9 cellular contexts compared by ENCODE assay signal in genomic region chr3:129974451-129975331, GRCh38. TPM values are rescaled to one million over a fixed set of nuclear protein-coding genes. Genes with fewer than 3 reads are reported as not detected.
DNase-seq lines count a peak whose midpoint lies in the region; ATAC-seq and TF ChIP-seq lines count a peak whose summit lies in the region.
"Had no signal": no experiment of that assay in that cellular context is flagged by ENCODE, and none has a peak within 500 bp of the region (broad histone marks: within the 10 kb centered on the region; RNA-seq: fewer than 3 reads in every experiment).

A gene with protein sequence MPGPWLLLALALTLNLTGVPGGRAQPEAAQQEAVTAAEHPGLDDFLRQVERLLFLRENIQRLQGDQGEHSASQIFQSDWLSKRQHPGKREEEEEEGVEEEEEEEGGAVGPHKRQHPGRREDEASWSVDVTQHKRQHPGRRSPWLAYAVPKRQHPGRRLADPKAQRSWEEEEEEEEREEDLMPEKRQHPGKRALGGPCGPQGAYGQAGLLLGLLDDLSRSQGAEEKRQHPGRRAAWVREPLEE (plus strand): TSS chr3:129974720. CDS start chr3:129975817, 1,097 bp downstream.

- POLR2A ChIA-PET in MCF 10A (lab: Yijun Ruan, JAX): no interaction called here

- no peaks in the 10 kb centered on the region for H3K4me1 Mint-ChIP-seq in MCF 10A (ENCODE audit: insufficient read depth, unreplicated experiment)

- no peak for TF ChIP-seq POLR2A in breast epithelium (IDR thresholded peaks at IDR 0.05)

- H3K4me1 ChIP-seq in breast epithelium: peaks cover 0 to 9% of the 10 kb centered on the region in 2 donors
- no peaks in the 10 kb centered on the region for H3K4me1 ChIP-seq in mesendoderm (ENCODE audit: control insufficient read depth, low read depth, low read length)
- peaks cover 7 to 20% of the 10 kb centered on the region in 2 donors for H3K4me1 ChIP-seq in thoracic aorta (ENCODE audit: control insufficient read depth in 1 of 2, low read depth in 2 of 2)

- TF ChIP-seq CTCF in breast epithelium (IDR thresholded peaks at IDR 0.05): no peak
- TF ChIP-seq CTCF in MCF 10A (IDR thresholded peaks at IDR 0.05; ENCODE audit: unreplicated experiment): no peak
- no peak for TF ChIP-seq CTCF in thoracic aorta (IDR thresholded peaks at IDR 0.05)

- no peak within 1 kb of the TSS for H4K5ac ChIP-seq in mesendoderm (ENCODE audit: low read length)

- intact Hi-C loops in breast epithelium (cut with DNase I; ENCODE audit: low total_unique reads): no loop called here
- intact Hi-C loops in MCF 10A (cut with micrococcal nuclease): no loop called here

- H3K9me3 Mint-ChIP-seq in MCF 10A (ENCODE audit: unreplicated experiment): no peaks in the 10 kb centered on the region

- peak within 1 kb of the TSS; percentile 10 to 60 (median 25) for H3K4me3 ChIP-seq in breast epithelium
- H3K4me3 ChIP-seq in mesendoderm (ENCODE audit: low read length): peak within 1 kb of the TSS; percentile 19
- peak within 1 kb of the TSS; percentile 60 for H3K4me3 ChIP-seq in thoracic aorta

- ATAC-seq in thoracic aorta (ENCODE audit: insufficient number of reproducible peaks, low FRiP score, low read depth) (no peak), GM21717 (IDR thresholded peaks at IDR 0.05; ENCODE audit: unreplicated experiment) (no peak), GM19452 (IDR thresholded peaks at IDR 0.05; ENCODE audit: unreplicated experiment) (no peak), GM18502 (IDR thresholded peaks at IDR 0.05; ENCODE audit: poor library complexity, unreplicated experiment) (no peak)

- no peaks in the 10 kb centered on the region for H3K79me2 ChIP-seq in mesendoderm (ENCODE audit: control insufficient read depth, insufficient read depth, low read length)

- no peaks in the 10 kb centered on the region for H3K36me3 Mint-ChIP-seq in MCF 10A (ENCODE audit: insufficient read depth, unreplicated experiment)

- no peak within 1 kb of the TSS for H3K23ac ChIP-seq in mesendoderm (ENCODE audit: low read length)

- no TSS peak for BruUV-seq in MCF 10A (replicated peaks; lab: Mats Ljungman, UMichigan)

- H4K8ac ChIP-seq in mesendoderm (ENCODE audit: low read depth, low read length): no peak within 1 kb of the TSS

- DNase-seq in breast epithelium (ENCODE audit: low spot score in 2 of 2) (no peak), MCF 10A (ENCODE audit: unreplicated experiment) (no peak), astrocyte of the hippocampus (ENCODE audit: low read depth, low spot score) (peak; percentile 17), mesendoderm (peak; percentile 28), thoracic aorta (ENCODE audit: low spot score) (no peak)
- DNase-seq: C1 segment of cervical spinal cord had no signal

- H2AK5ac ChIP-seq in mesendoderm (ENCODE audit: low read length): no peak within 1 kb of the TSS

- H3K56ac ChIP-seq in mesendoderm (ENCODE audit: low read length): peak within 1 kb of the TSS; percentile 78

- H2BK15ac ChIP-seq in mesendoderm (replicated peaks; ENCODE audit: low read depth): no peak within 1 kb of the TSS

- H3K27me3 ChIP-seq in breast epithelium (peaks cover 2 to 50% of the 10 kb centered on the region in 2 donors), mesendoderm (ENCODE audit: insufficient read depth, low read length, poor library complexity) (peaks cover 50% of the 10 kb centered on the region), thoracic aorta (replicated peaks; ENCODE audit: insufficient read depth) (peaks cover 14% of the 10 kb centered on the region)

- no peak within 1 kb of the TSS for H3K4me3 Mint-ChIP-seq in MCF 10A (ENCODE audit: unreplicated experiment)

- H3K27ac ChIP-seq in breast epithelium (no peak within 1 kb of the TSS), mesendoderm (ENCODE audit: low read depth, low read length) (no peak within 1 kb of the TSS), thoracic aorta (peak within 1 kb of the TSS in 1 of 2 donors; percentile 17)

- WGBS in mesendoderm (ENCODE audit: extremely low coverage, insufficient coverage, low lambda C conversion rate): no CpG with 5 or more reads among the region's 80 CpGs

- H3K9me3 ChIP-seq in breast epithelium (no peaks in the 10 kb centered on the region), thoracic aorta (no peaks in the 10 kb centered on the region)

- no peak within 1 kb of the TSS for H3K4ac ChIP-seq in mesendoderm (ENCODE audit: low read depth, low read length)

- peak within 1 kb of the TSS; percentile 56 for H3K9ac ChIP-seq in mesendoderm (ENCODE audit: low read length)

- H2BK5ac ChIP-seq in mesendoderm (ENCODE audit: low read length): no peak within 1 kb of the TSS

- peak within 1 kb of the TSS; percentile 63 for H3K4me2 ChIP-seq in mesendoderm (ENCODE audit: low read length)

- no peak within 1 kb of the TSS for H2BK120ac ChIP-seq in mesendoderm (ENCODE audit: low read depth, low read length)

- CTCF ChIA-PET in MCF 10A (lab: Yijun Ruan, JAX): no interaction called here

- no peak within 1 kb of the TSS for H3K27ac Mint-ChIP-seq in MCF 10A (ENCODE audit: low read depth, unreplicated experiment)

- H3K36me3 ChIP-seq in breast epithelium (no peaks in the 10 kb centered on the region), mesendoderm (ENCODE audit: control insufficient read depth, insufficient read depth, low read length) (no peaks in the 10 kb centered on the region), thoracic aorta (no peaks in the 10 kb centered on the region)

- H3K79me1 ChIP-seq in mesendoderm (ENCODE audit: low read length): no peaks in the 10 kb centered on the region

- H3K27me3 Mint-ChIP-seq in MCF 10A (ENCODE audit: insufficient read depth, unreplicated experiment): peaks cover 73% of the 10 kb centered on the region

- no peak within 1 kb of the TSS for H3K18ac ChIP-seq in mesendoderm (ENCODE audit: low read length)

RNA-seq across cellular contexts. Expression of the gene that starts here (rescaled TPM):
- total RNA-seq in breast epithelium (not detected), MCF 10A (2022) (not detected in 2 replicates), thoracic aorta (not detected)
- 1.5 TPM for polyA plus RNA-seq in mesendoderm (2013, experiment 1 of 2)
- polyA plus RNA-seq in mesendoderm (2013, experiment 2 of 2): 1.4 TPM

Comparison
In these comparisons a context has a peak if more than half of its experiments do, and no peak if none do; other contexts are left out.
1. DNase-seq: peak in astrocyte of the hippocampus (single experiment) and mesendoderm (single experiment); none in breast epithelium (0 of 2), MCF 10A (single experiment) and thoracic aorta (single experiment).
2. Peak in every context shown above with its lines, with median percentiles within 50 percentile points of each other: H3K4me3 ChIP-seq.